ENCODE assay signal across 17 cellular contexts in genomic region chr19:35261356-35262100, GRCh38. TPM values are rescaled to one million over a fixed set of nuclear protein-coding genes. Genes with fewer than 3 reads are reported as not detected.
A peak's percentile ranks its signal among the peaks of the same experiment; 100 is the strongest.
DNase-seq lines count a peak whose midpoint lies in the region; ATAC-seq and TF ChIP-seq lines count a peak whose summit lies in the region.
"Had no signal": no experiment of that assay in that cellular context is flagged by ENCODE, and none has a peak within 500 bp of the region (broad histone marks: within the 10 kb centered on the region; RNA-seq: fewer than 3 reads in every experiment).

No MANE protein-coding gene starts in this region.

- H3K27me3 ChIP-seq in WERI-Rb-1 (ENCODE audit: insufficient read depth, low read depth, severe bottlenecking) = no peaks in the 10 kb centered on the region
- no peaks in the 10 kb centered on the region for H3K27me3 ChIP-seq in aorta (ENCODE audit: control insufficient read depth in 1 of 2, insufficient read depth in 2 of 2, low read length in 1 of 2)

- intact Hi-C loops in left ventricle myocardium superior (cut with micrococcal nuclease) = no loop called here
- intact Hi-C loops in Right ventricle myocardium inferior (cut with DNase I) = loop anchor here (10.0 kb wide), 1 partner anchor 217 kb away; the partner anchor contains the start of gene HPN
- intact Hi-C loops in aorta (cut with DNase I) = loop anchor here (10.0 kb wide), 2 partner anchors 117 to 1887 kb away; partner anchors contain the start of genes CEBPG (in 1 of the 2) and FXYD7 (in 1 of the 2)

- no peak for TF ChIP-seq CTCF in WERI-Rb-1 (IDR thresholded peaks at IDR 0.05; ENCODE audit: low read depth, low read length)

- ATAC-seq in left ventricle myocardium superior (no peak), Right ventricle myocardium inferior (no peak), aorta (ENCODE audit: low FRiP score) (no peak), GM18520 (IDR thresholded peaks at IDR 0.05; ENCODE audit: unreplicated experiment) (no peak), GM21786 (IDR thresholded peaks at IDR 0.05; ENCODE audit: unreplicated experiment) (no peak)

- peak; percentile 23 for DNase-seq in left ventricle myocardium superior
- DNase-seq in Right ventricle myocardium inferior (ENCODE audit: missing footprints) = no peak
- DNase-seq in WERI-Rb-1 = peak; percentile 4
- peak; percentile 35 for DNase-seq in islet precursor cell
- DNase-seq in aorta = peak; percentile 29 to 47
- no peak for DNase-seq in NCI-H187 (lab: John Stamatoyannopoulos, UW)
- DNase-seq: activated CD4-positive, alpha-beta T cell treated with anti-CD3 and anti-CD28 coated beads, Interleukin-2, amount 50 U/mL, for 48 hours; C1 segment of cervical spinal cord; NCI-H1436 treated with DMSO at 0.1 percent for 48 hours; NCI-H69; stimulated activated CD4-positive, alpha-beta T cell treated with anti-CD3 and anti-CD28 coated beads, Interleukin-15, amount 100 ng/mL, for 24 hours had no signal

- H3K4me3 ChIP-seq in WERI-Rb-1 (ENCODE audit: low read depth, low read length) (no peak overlapping the region), aorta (ENCODE audit: low read length in 2 of 2) (no peak overlapping the region)

- H3K27ac ChIP-seq in WERI-Rb-1 (no peak overlapping the region), aorta (ENCODE audit: low read depth in 1 of 2, low read length in 2 of 2) (no peak overlapping the region)

- WGBS in aorta, 2 donors = 73 to 74% methylated on average over 12 of the region's 12 CpGs

- H3K9me3 ChIP-seq in WERI-Rb-1 (ENCODE audit: severe bottlenecking) (no peaks in the 10 kb centered on the region), aorta (ENCODE audit: control insufficient read depth, low read length) (no peaks in the 10 kb centered on the region)

- no peaks in the 10 kb centered on the region for H3K4me1 ChIP-seq in aorta (ENCODE audit: control insufficient read depth in 1 of 2, insufficient read depth in 2 of 2, low read length in 2 of 2)

- H3K36me3 ChIP-seq in WERI-Rb-1 (peaks cover 80% of the 10 kb centered on the region), aorta (ENCODE audit: control insufficient read depth in 1 of 2, insufficient read depth in 2 of 2, low read length in 1 of 2) (no peaks in the 10 kb centered on the region)

RNA-seq across cellular contexts. Expression of gene USF2, which starts 7.2 kb away (rescaled TPM):
- total RNA-seq in left ventricle myocardium superior (170 TPM), Right ventricle myocardium inferior (151 TPM), aorta (100 to 1,000 TPM in 1 of 2 donors, 10 to 100 TPM in 1; 85.3 to 107 TPM)
- 100 to 1,000 TPM; 101 to 148 TPM for polyA plus RNA-seq in aorta

RNA-seq across cellular contexts. Expression of gene LSR, which starts 12.7 kb away (rescaled TPM):
- 6.1 TPM for total RNA-seq in left ventricle myocardium superior
- total RNA-seq in Right ventricle myocardium inferior = 6.8 TPM
- 10 to 100 TPM in 1 of 2 donors, 1 to 10 TPM in 1; 9.8 to 13.1 TPM for total RNA-seq in aorta
- 10 to 100 TPM in 1 of 2 donors, 1 to 10 TPM in 1; 5.8 to 12.4 TPM for polyA plus RNA-seq in aorta

RNA-seq across cellular contexts. Expression of gene HAMP, which starts 20.8 kb away (rescaled TPM):
- not detected for total RNA-seq in left ventricle myocardium superior
- not detected for total RNA-seq in Right ventricle myocardium inferior
- total RNA-seq in aorta = 1 to 10 TPM in 1 of 2 donors, not detected in 1; 2.5 TPM
- not detected for polyA plus RNA-seq in aorta
- total RNA-seq: H7 had no signal

RNA-seq across cellular contexts. Expression of gene MAG, which starts 30.4 kb away (rescaled TPM):
- not detected for total RNA-seq in left ventricle myocardium superior
- total RNA-seq in Right ventricle myocardium inferior = not detected
- under 1 TPM in 1 of 2 donors, not detected in 1; 0.42 TPM for total RNA-seq in aorta
- not detected for polyA plus RNA-seq in aorta
- total RNA-seq: astrocyte, neural crest cell had no signal

RNA-seq across cellular contexts. Expression of gene FAM187B, which starts 33.0 kb away (rescaled TPM):
- total RNA-seq in left ventricle myocardium superior (not detected), Right ventricle myocardium inferior (not detected), aorta (not detected)
- not detected for polyA plus RNA-seq in aorta
- total RNA-seq: astrocyte, H7, kidney, neural crest cell had no signal

Comparison
In these comparisons a context has a peak if more than half of its experiments do, and no peak if none do; other contexts are left out.
1. DNase-seq: peak in left ventricle myocardium superior (single experiment), WERI-Rb-1 (single experiment), islet precursor cell (single experiment) and aorta (2 of 2); none in Right ventricle myocardium inferior (single experiment) and NCI-H187 (0 of 2).